ENCODE assay signal across 8 cellular contexts in genomic region chr19:1512671-1513491, GRCh38. TPM values are rescaled to one million over a fixed set of nuclear protein-coding genes. Genes with fewer than 3 reads are reported as not detected.
DNase-seq lines count a peak whose midpoint lies in the region; ATAC-seq and TF ChIP-seq lines count a peak whose summit lies in the region.

Gene ADAMTSL5, minus strand, starts transcription at chr19:1513019. Its CDS starts 2,076 bp downstream, at chr19:1510943.

- peak within 1 kb of the TSS; percentile 47 for H3K4me3 ChIP-seq in CD8-positive, alpha-beta memory T cell (ENCODE audit: low read length)
- H3K4me3 ChIP-seq in esophagus muscularis mucosa (peak within 1 kb of the TSS; percentile 59 to 71 (median 62)), neuronal stem cell (ENCODE audit: low read length in 2 of 2) (peak within 1 kb of the TSS in 1 of 2 donors; percentile 37), upper lobe of left lung (peak within 1 kb of the TSS; percentile 12 to 51 (median 48))

- H3K4me1 Mint-ChIP-seq in CD8-positive, alpha-beta memory T cell: peaks cover 8 to 11% (median 10%) of the 10 kb centered on the region in 3 donors

- 3% methylated on average over 14 of the region's 77 CpGs for WGBS in esophagus muscularis mucosa
- no CpG with 5 or more reads among the region's 77 CpGs for WGBS in neuronal stem cell (ENCODE audit: extremely low coverage in 2 of 2, insufficient read length in 2 of 2, insufficient replicate concordance in 1 of 2), 2 donors
- WGBS in upper lobe of left lung, 2 donors: 11 to 22% methylated on average over 4 to 19 of the region's 77 CpGs

- peak; percentile 41 to 60 (median 50) for DNase-seq in CD8-positive, alpha-beta memory T cell
- peak; percentile 33 for DNase-seq in MV-4-11 (lab: John Stamatoyannopoulos, UW)
- peak in 2 of 3 experiments; percentile 48 to 57 for DNase-seq in activated CD8-positive, alpha-beta memory T cell treated with anti-CD3 and anti-CD28 coated beads for 48 hours (ENCODE audit: low read depth in 2 of 3, low spot score in 2 of 3)
- no peak for DNase-seq in esophagus muscularis mucosa (ENCODE audit: extremely low spot score)
- DNase-seq in neuronal stem cell (ENCODE audit: low spot score): no peak
- DNase-seq in upper lobe of left lung: peak; percentile 44 to 90
- DNase-seq in G401 (ENCODE audit: low spot score): no peak

- H4K91ac ChIP-seq in neuronal stem cell (ENCODE audit: low read depth, low read length, poor library complexity): peak within 1 kb of the TSS; percentile 64

- H2BK15ac ChIP-seq in neuronal stem cell (ENCODE audit: low read length): peak within 1 kb of the TSS; percentile 75

- peak within 1 kb of the TSS; percentile 29 for H3K27ac ChIP-seq in CD8-positive, alpha-beta memory T cell (ENCODE audit: low read depth, low read length)
- peak within 1 kb of the TSS; percentile 73 to 83 (median 76) for H3K27ac ChIP-seq in esophagus muscularis mucosa (replicated peaks in 1 of 4)
- H3K27ac ChIP-seq in neuronal stem cell (replicated peaks; ENCODE audit: low read length): no peak within 1 kb of the TSS
- H3K27ac ChIP-seq in upper lobe of left lung: peak within 1 kb of the TSS in 1 of 4 donors; percentile 28

- no peaks in the 10 kb centered on the region for H3K27me3 ChIP-seq in CD8-positive, alpha-beta memory T cell (ENCODE audit: insufficient read depth, low read length, poor library complexity, severe bottlenecking)
- H3K27me3 ChIP-seq in esophagus muscularis mucosa: peaks cover 0 to 71% (median 12%) of the 10 kb centered on the region in 4 donors
- H3K27me3 ChIP-seq in neuronal stem cell (ENCODE audit: control insufficient read depth in 3 of 3, insufficient read depth in 3 of 3, low read depth in 1 of 3, low read length in 3 of 3): peaks cover 2 to 63% (median 26%) of the 10 kb centered on the region in 3 experiments
- peaks cover 0 to 27% (median 12%) of the 10 kb centered on the region in 4 donors for H3K27me3 ChIP-seq in upper lobe of left lung

- no peak within 1 kb of the TSS for H2BK5ac ChIP-seq in neuronal stem cell (ENCODE audit: low read length)

- peak within 1 kb of the TSS; percentile 94 for H2BK120ac ChIP-seq in neuronal stem cell (ENCODE audit: low read depth, low read length)

- no peaks in the 10 kb centered on the region for H3K9me3 Mint-ChIP-seq in CD8-positive, alpha-beta memory T cell

- TF ChIP-seq EP300 in esophagus muscularis mucosa (IDR thresholded peaks at IDR 0.05) (no peak), upper lobe of left lung (IDR thresholded peaks at IDR 0.05) (no peak)

- peak within 1 kb of the TSS; percentile 94 for H2BK12ac ChIP-seq in neuronal stem cell (ENCODE audit: low read length)

- H3K4me1 ChIP-seq in CD8-positive, alpha-beta memory T cell (ENCODE audit: insufficient read depth, low read length): peaks cover 9% of the 10 kb centered on the region
- H3K4me1 ChIP-seq in esophagus muscularis mucosa: peaks cover 10 to 42% (median 33%) of the 10 kb centered on the region in 4 donors
- H3K4me1 ChIP-seq in neuronal stem cell (ENCODE audit: control insufficient read depth in 2 of 2, insufficient read depth in 1 of 2, low read depth in 1 of 2, low read length in 2 of 2): peaks cover 3 to 9% of the 10 kb centered on the region in 2 donors
- H3K4me1 ChIP-seq in upper lobe of left lung: peaks cover 11 to 25% (median 20%) of the 10 kb centered on the region in 4 donors

- H3K23ac ChIP-seq in neuronal stem cell (ENCODE audit: low read depth, low read length, poor library complexity): peak within 1 kb of the TSS; percentile 80

- intact Hi-C loops in esophagus muscularis mucosa (cut with DNase I): loop anchor here (10.0 kb wide), 1 partner anchor 68 kb away; no protein-coding TSS in a partner anchor

- no peak within 1 kb of the TSS for H4K8ac ChIP-seq in neuronal stem cell (ENCODE audit: low read depth, low read length)

- H3K14ac ChIP-seq in neuronal stem cell (ENCODE audit: low read length): peak within 1 kb of the TSS; percentile 8

- H3K9ac ChIP-seq in neuronal stem cell (ENCODE audit: low read depth, low read length, poor library complexity): no peak within 1 kb of the TSS

- H3K36me3 Mint-ChIP-seq in CD8-positive, alpha-beta memory T cell: no peaks in the 10 kb centered on the region

- peaks cover 8 to 26% of the 10 kb centered on the region in 2 donors for H3K27me3 Mint-ChIP-seq in CD8-positive, alpha-beta memory T cell

- H3K4me3 Mint-ChIP-seq in CD8-positive, alpha-beta memory T cell: peak within 1 kb of the TSS; percentile 45 to 75 (median 68)

- POLR2A ChIA-PET in CD8-positive, alpha-beta memory T cell (lab: Charles Lee): no interaction called here

- H3K4ac ChIP-seq in neuronal stem cell (ENCODE audit: low read length): no peak within 1 kb of the TSS

- H3K79me1 ChIP-seq in neuronal stem cell (ENCODE audit: low read depth, low read length): no peaks in the 10 kb centered on the region

- H3K27ac Mint-ChIP-seq in CD8-positive, alpha-beta memory T cell: peak within 1 kb of the TSS in 2 of 8 donors; percentile 24 to 55

- no peaks in the 10 kb centered on the region for H3K9me3 ChIP-seq in CD8-positive, alpha-beta memory T cell (ENCODE audit: low read length)
- H3K9me3 ChIP-seq in esophagus muscularis mucosa: peaks cover 0 to 5% (median 2%) of the 10 kb centered on the region in 4 donors
- H3K9me3 ChIP-seq in neuronal stem cell (replicated peaks in 1 of 2; ENCODE audit: control insufficient read depth in 2 of 2, insufficient read depth in 1 of 2, low read depth in 1 of 2, low read length in 2 of 2): peaks cover 0 to 8% of the 10 kb centered on the region in 2 donors
- peaks cover 0 to 4% (median 0%) of the 10 kb centered on the region in 4 donors for H3K9me3 ChIP-seq in upper lobe of left lung

- in situ Hi-C loops in G401 (cut with HindIII; ENCODE audit: low sequenced_read_pairs): no loop called here

- TF ChIP-seq POLR2A in esophagus muscularis mucosa (IDR thresholded peaks at IDR 0.05; ENCODE audit: low read depth) (no peak), upper lobe of left lung (IDR thresholded peaks at IDR 0.05) (no peak)

- H2AFZ ChIP-seq in neuronal stem cell (ENCODE audit: low read length): peak within 1 kb of the TSS; percentile 53

- CTCF ChIA-PET in CD8-positive, alpha-beta memory T cell (lab: Charles Lee): interaction anchor here (1.4 kb wide), 1 partner anchor 42 kb away, joined by 5 read pairs; no protein-coding TSS in a partner anchor

- H2AK5ac ChIP-seq in neuronal stem cell (ENCODE audit: low read depth, low read length): peak within 1 kb of the TSS; percentile 98

- H3K18ac ChIP-seq in neuronal stem cell (ENCODE audit: low read length): peak within 1 kb of the TSS; percentile 87

- ATAC-seq in upper lobe of left lung (ENCODE audit: low FRiP score in 2 of 2): peak in 1 of 2 donors; percentile 75
- no peak for ATAC-seq in GM18519 (IDR thresholded peaks at IDR 0.05; ENCODE audit: low FRiP score, unreplicated experiment)

- TF ChIP-seq CTCF in esophagus muscularis mucosa (IDR thresholded peaks at IDR 0.05) (peak in 1 of 3 experiments; percentile 27), upper lobe of left lung (IDR thresholded peaks at IDR 0.05) (peak in 4 of 6 experiments; percentile 22 to 54 (median 32))

- H3K36me3 ChIP-seq in CD8-positive, alpha-beta memory T cell (ENCODE audit: insufficient read depth, low read length): no peaks in the 10 kb centered on the region
- H3K36me3 ChIP-seq in esophagus muscularis mucosa: no peaks in the 10 kb centered on the region
- H3K36me3 ChIP-seq in neuronal stem cell (replicated peaks in 1 of 2; ENCODE audit: control insufficient read depth in 2 of 2, insufficient read depth in 2 of 2, low read length in 2 of 2): no peaks in the 10 kb centered on the region
- no peaks in the 10 kb centered on the region for H3K36me3 ChIP-seq in upper lobe of left lung

- peak within 1 kb of the TSS; percentile 73 for H3K4me2 ChIP-seq in neuronal stem cell (ENCODE audit: insufficient read depth, low read length, poor library complexity, severe bottlenecking)

RNA-seq across cellular contexts. Expression of gene ADAMTSL5, which starts in this region (rescaled TPM):
- total RNA-seq in CD8-positive, alpha-beta memory T cell: 1 to 10 TPM; 2.3 to 2.7 TPM
- polyA plus RNA-seq in CD8-positive, alpha-beta memory T cell: 1.0 TPM
- total RNA-seq in esophagus muscularis mucosa: 1 to 10 TPM; 3.9 to 5.9 (median 4.7) TPM
- polyA plus RNA-seq in neuronal stem cell (2013, experiment 1 of 2): 0.31 TPM
- polyA plus RNA-seq in neuronal stem cell (2013, experiment 2 of 2): 0.21 TPM
- total RNA-seq in upper lobe of left lung: 10 to 100 TPM in 1 of 6 donors, 1 to 10 TPM in 4, under 1 TPM in 1; 0.89 to 11.5 (median 4.9) TPM
- 0.62 and 2.1 TPM in 2 replicates for total RNA-seq in G401 (2014; rRNA removed; shearing (Covaris generic))

Comparison
In these comparisons a context has a peak if more than half of its experiments do, and no peak if none do; other contexts are left out.
1. DNase-seq: peak in CD8-positive, alpha-beta memory T cell (5 of 5), MV-4-11 (single experiment), activated CD8-positive, alpha-beta memory T cell treated with anti-CD3 and anti-CD28 coated beads for 48 hours (2 of 3) and upper lobe of left lung (2 of 2); none in esophagus muscularis mucosa (single experiment), neuronal stem cell (single experiment) and G401 (single experiment).